In the genomic region with DNA sequence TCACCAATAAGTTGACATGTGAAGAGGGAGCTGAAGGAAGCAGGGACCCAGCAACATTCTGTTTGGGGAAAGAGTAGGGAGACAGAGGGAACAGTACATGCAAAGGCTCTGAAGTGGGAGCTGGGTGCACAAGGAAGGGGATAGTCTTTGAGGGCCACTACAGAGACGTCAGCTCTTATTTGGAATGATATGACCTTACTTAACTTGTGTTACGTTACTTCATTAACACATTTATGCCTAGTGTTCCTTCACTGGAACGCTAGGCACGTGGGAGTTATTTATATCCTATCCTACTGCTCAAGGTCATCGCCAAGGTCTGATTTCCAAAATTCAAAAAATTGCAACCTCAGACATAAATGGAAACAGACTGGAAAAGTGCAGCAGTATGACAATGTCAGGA, we compare ENCODE assay signal across 1 cellular context.
TF ChIP-seq lines count a peak whose summit lies in the region.

No MANE protein-coding gene starts in this region.

TF ChIP-seq in WTC11, 78 proteins besides CTCF, POLR2A, EP300 and RAD21:
- TF ChIP-seq ZNF138 (CRISPR knock-in tag; conservative IDR thresholded peaks at IDR 0.05) (no peak), RORB (CRISPR knock-in tag; IDR thresholded peaks at IDR 0.05) (no peak), TEAD1 (CRISPR knock-in tag; IDR thresholded peaks at IDR 0.05) (no peak), ZNF232 (CRISPR knock-in tag; IDR thresholded peaks at IDR 0.05) (no peak), NR1H2 (CRISPR knock-in tag; IDR thresholded peaks at IDR 0.05) (no peak), GTF2I (CRISPR knock-in tag; conservative IDR thresholded peaks at IDR 0.05) (no peak), RELA (CRISPR knock-in tag; IDR thresholded peaks at IDR 0.05; ENCODE audit: borderline replicate concordance) (no peak), ATF1 (CRISPR knock-in tag; IDR thresholded peaks at IDR 0.05) (no peak), ZBTB21 (CRISPR knock-in tag; IDR thresholded peaks at IDR 0.05; ENCODE audit: borderline replicate concordance) (no peak), SMAD4 (CRISPR knock-in tag; IDR thresholded peaks at IDR 0.05) (no peak), HMGA2 (CRISPR knock-in tag; IDR thresholded peaks at IDR 0.05) (no peak), GRHL2 (CRISPR knock-in tag; IDR thresholded peaks at IDR 0.05; ENCODE audit: insufficient replicate concordance, severe bottlenecking) (no peak), CREM (CRISPR knock-in tag; IDR thresholded peaks at IDR 0.05) (no peak), NR2C2 (CRISPR knock-in tag; IDR thresholded peaks at IDR 0.05) (no peak), ESRRA (CRISPR knock-in tag; IDR thresholded peaks at IDR 0.05; ENCODE audit: borderline replicate concordance) (no peak)
- TF ChIP-seq, protein P1, sequence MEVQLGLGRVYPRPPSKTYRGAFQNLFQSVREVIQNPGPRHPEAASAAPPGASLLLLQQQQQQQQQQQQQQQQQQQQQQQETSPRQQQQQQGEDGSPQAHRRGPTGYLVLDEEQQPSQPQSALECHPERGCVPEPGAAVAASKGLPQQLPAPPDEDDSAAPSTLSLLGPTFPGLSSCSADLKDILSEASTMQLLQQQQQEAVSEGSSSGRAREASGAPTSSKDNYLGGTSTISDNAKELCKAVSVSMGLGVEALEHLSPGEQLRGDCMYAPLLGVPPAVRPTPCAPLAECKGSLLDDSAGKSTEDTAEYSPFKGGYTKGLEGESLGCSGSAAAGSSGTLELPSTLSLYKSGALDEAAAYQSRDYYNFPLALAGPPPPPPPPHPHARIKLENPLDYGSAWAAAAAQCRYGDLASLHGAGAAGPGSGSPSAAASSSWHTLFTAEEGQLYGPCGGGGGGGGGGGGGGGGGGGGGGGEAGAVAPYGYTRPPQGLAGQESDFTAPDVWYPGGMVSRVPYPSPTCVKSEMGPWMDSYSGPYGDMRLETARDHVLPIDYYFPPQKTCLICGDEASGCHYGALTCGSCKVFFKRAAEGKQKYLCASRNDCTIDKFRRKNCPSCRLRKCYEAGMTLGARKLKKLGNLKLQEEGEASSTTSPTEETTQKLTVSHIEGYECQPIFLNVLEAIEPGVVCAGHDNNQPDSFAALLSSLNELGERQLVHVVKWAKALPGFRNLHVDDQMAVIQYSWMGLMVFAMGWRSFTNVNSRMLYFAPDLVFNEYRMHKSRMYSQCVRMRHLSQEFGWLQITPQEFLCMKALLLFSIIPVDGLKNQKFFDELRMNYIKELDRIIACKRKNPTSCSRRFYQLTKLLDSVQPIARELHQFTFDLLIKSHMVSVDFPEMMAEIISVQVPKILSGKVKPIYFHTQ (CRISPR knock-in tag; IDR thresholded peaks at IDR 0.05) = no peak
- TF ChIP-seq, protein P2, sequence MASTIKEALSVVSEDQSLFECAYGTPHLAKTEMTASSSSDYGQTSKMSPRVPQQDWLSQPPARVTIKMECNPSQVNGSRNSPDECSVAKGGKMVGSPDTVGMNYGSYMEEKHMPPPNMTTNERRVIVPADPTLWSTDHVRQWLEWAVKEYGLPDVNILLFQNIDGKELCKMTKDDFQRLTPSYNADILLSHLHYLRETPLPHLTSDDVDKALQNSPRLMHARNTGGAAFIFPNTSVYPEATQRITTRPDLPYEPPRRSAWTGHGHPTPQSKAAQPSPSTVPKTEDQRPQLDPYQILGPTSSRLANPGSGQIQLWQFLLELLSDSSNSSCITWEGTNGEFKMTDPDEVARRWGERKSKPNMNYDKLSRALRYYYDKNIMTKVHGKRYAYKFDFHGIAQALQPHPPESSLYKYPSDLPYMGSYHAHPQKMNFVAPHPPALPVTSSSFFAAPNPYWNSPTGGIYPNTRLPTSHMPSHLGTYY (CRISPR knock-in tag; IDR thresholded peaks at IDR 0.05) = no peak
- TF ChIP-seq, protein P3, sequence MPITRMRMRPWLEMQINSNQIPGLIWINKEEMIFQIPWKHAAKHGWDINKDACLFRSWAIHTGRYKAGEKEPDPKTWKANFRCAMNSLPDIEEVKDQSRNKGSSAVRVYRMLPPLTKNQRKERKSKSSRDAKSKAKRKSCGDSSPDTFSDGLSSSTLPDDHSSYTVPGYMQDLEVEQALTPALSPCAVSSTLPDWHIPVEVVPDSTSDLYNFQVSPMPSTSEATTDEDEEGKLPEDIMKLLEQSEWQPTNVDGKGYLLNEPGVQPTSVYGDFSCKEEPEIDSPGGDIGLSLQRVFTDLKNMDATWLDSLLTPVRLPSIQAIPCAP (CRISPR knock-in tag; IDR thresholded peaks at IDR 0.05) = no peak
- TF ChIP-seq, protein P4, sequence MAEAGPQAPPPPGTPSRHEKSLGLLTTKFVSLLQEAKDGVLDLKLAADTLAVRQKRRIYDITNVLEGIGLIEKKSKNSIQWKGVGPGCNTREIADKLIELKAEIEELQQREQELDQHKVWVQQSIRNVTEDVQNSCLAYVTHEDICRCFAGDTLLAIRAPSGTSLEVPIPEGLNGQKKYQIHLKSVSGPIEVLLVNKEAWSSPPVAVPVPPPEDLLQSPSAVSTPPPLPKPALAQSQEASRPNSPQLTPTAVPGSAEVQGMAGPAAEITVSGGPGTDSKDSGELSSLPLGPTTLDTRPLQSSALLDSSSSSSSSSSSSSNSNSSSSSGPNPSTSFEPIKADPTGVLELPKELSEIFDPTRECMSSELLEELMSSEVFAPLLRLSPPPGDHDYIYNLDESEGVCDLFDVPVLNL (CRISPR knock-in tag; IDR thresholded peaks at IDR 0.05; ENCODE audit: borderline replicate concordance, low read depth) = no peak
- TF ChIP-seq, protein P5, sequence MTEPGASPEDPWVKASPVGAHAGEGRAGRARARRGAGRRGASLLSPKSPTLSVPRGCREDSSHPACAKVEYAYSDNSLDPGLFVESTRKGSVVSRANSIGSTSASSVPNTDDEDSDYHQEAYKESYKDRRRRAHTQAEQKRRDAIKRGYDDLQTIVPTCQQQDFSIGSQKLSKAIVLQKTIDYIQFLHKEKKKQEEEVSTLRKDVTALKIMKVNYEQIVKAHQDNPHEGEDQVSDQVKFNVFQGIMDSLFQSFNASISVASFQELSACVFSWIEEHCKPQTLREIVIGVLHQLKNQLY (CRISPR knock-in tag; IDR thresholded peaks at IDR 0.05) = no peak
